18 cellular contexts compared by ENCODE assay signal in genomic region chr19:21092107-21092506, GRCh38. TPM values are rescaled to one million over a fixed set of nuclear protein-coding genes. Genes with fewer than 3 reads are reported as not detected.
DNase-seq lines count a peak whose midpoint lies in the region; TF ChIP-seq lines count a peak whose summit lies in the region.
"Had no signal": no experiment of that assay in that cellular context is flagged by ENCODE, and none has a peak within 500 bp of the region (broad histone marks: within the 10 kb centered on the region; RNA-seq: fewer than 3 reads in every experiment).

No MANE protein-coding gene starts in this region.

- no peaks in the 10 kb centered on the region for H4K20me1 ChIP-seq in GM23248 (ENCODE audit: insufficient read depth)

- TF ChIP-seq CTCF in sigmoid colon (IDR thresholded peaks at IDR 0.05): no peak

- DNase-seq in GM23248 (peak; percentile 18), amniotic epithelial cell (ENCODE audit: low read depth) (peak; percentile 78), islet precursor cell (peak; percentile 53), sigmoid colon (no peak), HT-29 (ENCODE audit: low spot score) (no peak), RPMI8226 (no peak), T-helper 2 cell (no peak)
- no peak for DNase-seq in activated CD4-positive, alpha-beta T cell treated with anti-CD3 and anti-CD28 coated beads, Interleukin-2, amount 50 U/mL, for 48 hours
- DNase-seq: activated CD8-positive, alpha-beta memory T cell treated with anti-CD3 and anti-CD28 coated beads for 24 hours; activated effector memory CD4-positive, alpha-beta T cell treated with anti-CD3 and anti-CD28 coated beads, Interleukin-2, amount 50 U/mL, for 16 hours; brain microvascular endothelial cell; GDM1; head of caudate nucleus; NCI-H345; retina; SIG-M5; stimulated activated CD4-positive, alpha-beta T cell treated with anti-CD3 and anti-CD28 coated beads, Interleukin-4, amount 100 ng/mL, for 24 hours; upper lobe of right lung had no signal

- no peak for TF ChIP-seq EP300 in sigmoid colon (IDR thresholded peaks at IDR 0.05)

- intact Hi-C loops in sigmoid colon (cut with DNase I): no loop called here

- H3K9me3 ChIP-seq in GM23248 (ENCODE audit: low read depth) (no peaks in the 10 kb centered on the region), sigmoid colon (no peaks in the 10 kb centered on the region)
- H3K9me3 ChIP-seq: upper lobe of right lung had no signal

- no peaks in the 10 kb centered on the region for H3K9me2 ChIP-seq in GM23248 (ENCODE audit: insufficient read depth)

- in situ Hi-C loops in GM23248 (cut with MboI): no loop called here

- H3K4me1 ChIP-seq in GM23248 (ENCODE audit: insufficient read depth): peaks cover 19% of the 10 kb centered on the region
- peaks cover 0 to 29% (median 7%) of the 10 kb centered on the region in 4 donors for H3K4me1 ChIP-seq in sigmoid colon
- H3K4me1 ChIP-seq: upper lobe of right lung had no signal

- H3K36me3 ChIP-seq in GM23248 (ENCODE audit: low read depth) (no peaks in the 10 kb centered on the region), sigmoid colon (no peaks in the 10 kb centered on the region)
- H3K36me3 ChIP-seq: brain microvascular endothelial cell, upper lobe of right lung had no signal

- no peak for TF ChIP-seq POLR2A in sigmoid colon (IDR thresholded peaks at IDR 0.05)

- peak overlapping the region; percentile 51; the same call in 1 of the 2 replicates for H3K9ac ChIP-seq in GM23248

- no peaks in the 10 kb centered on the region for H3K27me3 ChIP-seq in GM23248 (replicated peaks; ENCODE audit: insufficient read depth)
- H3K27me3 ChIP-seq in sigmoid colon: no peaks in the 10 kb centered on the region
- H3K27me3 ChIP-seq: brain microvascular endothelial cell, upper lobe of right lung had no signal

- peak overlapping the region; percentile 56 for H3K4me2 ChIP-seq in GM23248 (ENCODE audit: unreplicated experiment)

- peak overlapping the region; percentile 52; the same call in 1 of the 2 replicates for H2AFZ ChIP-seq in GM23248

- peaks cover 19% of the 10 kb centered on the region; the same call in 1 of the 2 replicates for H3F3A ChIP-seq in GM23248 (ENCODE audit: insufficient read depth)

- no peaks in the 10 kb centered on the region for H3K79me2 ChIP-seq in GM23248 (ENCODE audit: insufficient read depth)

- H3K4me3 ChIP-seq in GM23248 (no peak overlapping the region), sigmoid colon (no peak overlapping the region)
- H3K4me3 ChIP-seq: upper lobe of right lung had no signal

- peak overlapping the region; percentile 77 for H3K27ac ChIP-seq in GM23248
- H3K27ac ChIP-seq in sigmoid colon: peak overlapping the region in 3 of 4 donors; percentile 32 to 52 (median 47)
- H3K27ac ChIP-seq: brain microvascular endothelial cell, upper lobe of right lung had no signal

RNA-seq across cellular contexts. Expression of gene ZNF714, which starts 10.1 kb away (rescaled TPM):
- 9.9 and 12.9 TPM in 2 replicates for total RNA-seq in GM23248 (2014; rRNA removed; shearing (Covaris generic))
- 6.9 and 7.0 TPM in 2 replicates for polyA plus RNA-seq in GM23248 (2016; fragmentation: Nextera tagmentation; extraction: Ambion mirVana)
- total RNA-seq in sigmoid colon: 1 to 10 TPM; 3.1 to 6.6 (median 5.9) TPM
- polyA plus RNA-seq in sigmoid colon: 1 to 10 TPM in 2 of 3 donors, under 1 TPM in 1; 0.23 to 4.6 (median 1.2) TPM
- total RNA-seq in HT-29 (2014; rRNA removed; shearing (Covaris generic)): 6.0 and 8.9 TPM in 2 replicates

RNA-seq across cellular contexts. Expression of gene ZNF431, which starts 49.7 kb away (rescaled TPM):
- 1.7 and 1.9 TPM in 2 replicates for total RNA-seq in GM23248 (2014; rRNA removed; shearing (Covaris generic))
- 3.9 and 5.0 TPM in 2 replicates for polyA plus RNA-seq in GM23248 (2016; fragmentation: Nextera tagmentation; extraction: Ambion mirVana)
- 10 to 100 TPM in 2 of 4 donors, 1 to 10 TPM in 2; 6.4 to 18.6 (median 12.2) TPM for total RNA-seq in sigmoid colon
- 1 to 10 TPM; 1.2 to 7.4 (median 3.0) TPM for polyA plus RNA-seq in sigmoid colon
- 4.4 and 5.9 TPM in 2 replicates for total RNA-seq in HT-29 (2014; rRNA removed; shearing (Covaris generic))

Comparison
In these comparisons a context has a peak if more than half of its experiments do, and no peak if none do; other contexts are left out.
1. DNase-seq: peak in GM23248 (single experiment), amniotic epithelial cell (single experiment) and islet precursor cell (single experiment); none in sigmoid colon (single experiment), activated CD4-positive, alpha-beta T cell treated with anti-CD3 and anti-CD28 coated beads, Interleukin-2, amount 50 U/mL, for 48 hours (0 of 2), HT-29 (single experiment), RPMI8226 (single experiment) and T-helper 2 cell (0 of 5).